Comparison of ENCODE assay signal across 8 cellular contexts in the genomic region with DNA sequence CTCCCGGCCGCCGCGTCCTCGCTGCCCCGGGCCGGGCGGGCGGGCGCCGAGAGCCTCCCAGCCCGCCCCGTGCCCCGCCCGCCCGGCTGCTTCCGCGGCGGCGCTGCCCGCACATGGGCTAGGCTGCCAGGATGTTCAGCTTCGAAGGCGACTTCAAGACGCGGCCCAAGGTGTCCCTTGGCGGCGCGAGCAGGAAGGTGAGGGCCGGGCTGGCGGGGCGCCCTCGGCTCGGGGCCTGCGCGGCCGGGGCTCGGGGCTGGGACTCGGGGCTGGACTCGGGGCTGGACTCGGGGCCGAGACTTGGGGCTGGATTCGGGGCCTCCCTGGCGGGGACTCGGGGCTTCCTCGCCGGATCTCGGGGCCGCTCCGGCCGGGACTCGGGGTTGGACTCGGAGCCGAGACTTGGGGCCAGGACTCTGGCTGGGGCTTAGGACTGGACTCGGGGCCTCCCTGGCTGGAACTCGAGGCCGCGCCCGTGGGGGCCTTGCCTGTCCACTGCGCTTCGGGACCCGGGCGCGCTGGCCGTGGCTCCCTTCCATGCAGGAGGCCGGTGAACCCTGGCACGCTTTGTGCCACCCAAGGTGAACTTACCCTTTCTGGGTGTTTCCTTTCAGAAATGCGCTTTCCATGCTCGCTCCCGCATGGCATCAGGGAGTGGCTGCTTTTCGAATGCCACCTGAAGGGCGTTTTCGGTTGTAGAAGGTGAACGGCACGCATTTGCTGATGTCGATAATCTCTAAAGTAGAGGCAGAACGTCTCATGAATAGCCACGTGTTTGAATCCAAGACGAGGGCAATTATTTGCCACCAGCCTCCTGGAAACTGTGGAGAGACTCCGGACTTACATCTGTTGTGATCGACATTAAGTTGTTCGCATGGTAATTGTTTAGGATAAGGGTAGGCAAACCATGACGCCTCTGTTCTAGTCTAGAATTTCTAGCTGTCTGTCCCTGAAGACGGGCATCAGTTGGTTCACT. TPM values are rescaled to one million over a fixed set of nuclear protein-coding genes. Genes with fewer than 3 reads are reported as not detected.
DNase-seq lines count a peak whose midpoint lies in the region; ATAC-seq lines count a peak whose summit lies in the region.

No MANE protein-coding gene starts in this region.

- peak overlapping the region; percentile 30 to 93 (median 65) for H3K27ac Mint-ChIP-seq in naive B cell
- peak overlapping the region; percentile 89 to 95 for H3K27ac Mint-ChIP-seq in stimulated activated naive CD8-positive, alpha-beta T cell treated with anti-CD3 and anti-CD28 coated beads, Interleukin-15, amount 100 ng/mL, for 72 hours

- H3K27me3 ChIP-seq in HUES6 (ENCODE audit: control insufficient read depth, insufficient read depth, low read length) (no peaks in the 10 kb centered on the region), endocrine pancreas (ENCODE audit: control insufficient read depth, insufficient read depth, low read length) (no peaks in the 10 kb centered on the region)

- H3K36me3 ChIP-seq in HUES6 (ENCODE audit: control insufficient read depth, insufficient read depth, low read length) (peaks cover 34% of the 10 kb centered on the region), endocrine pancreas (ENCODE audit: control insufficient read depth, insufficient read depth, low read length) (no peaks in the 10 kb centered on the region)

- H3K9me3 ChIP-seq in HUES6 (ENCODE audit: control insufficient read depth, insufficient read depth, low read depth, low read length) = no peaks in the 10 kb centered on the region
- no peaks in the 10 kb centered on the region for H3K9me3 ChIP-seq in endocrine pancreas (ENCODE audit: control insufficient read depth, low read length)

- peaks cover 0 to 9% of the 10 kb centered on the region in 2 donors for H3K36me3 Mint-ChIP-seq in naive B cell

- H3K27ac ChIP-seq in HUES6 (ENCODE audit: low read depth, low read length) = peak overlapping the region; percentile 86

- DNase-seq in CD1c-positive myeloid dendritic cell (ENCODE audit: extremely low spot score) (peak; percentile 79), naive B cell (no peak), GOT3 (lab: John Stamatoyannopoulos, UW) (no peak)
- DNase-seq in activated CD4-positive, alpha-beta T cell treated with anti-CD3 and anti-CD28 coated beads, Interleukin-2, amount 50 U/mL, for 1 hour = peak; percentile 55
- no peak for DNase-seq in stimulated activated naive CD8-positive, alpha-beta T cell treated with anti-CD3 and anti-CD28 coated beads, Interleukin-15, amount 100 ng/mL, for 72 hours

- ATAC-seq in GM21367 (IDR thresholded peaks at IDR 0.05; ENCODE audit: unreplicated experiment) = peak; percentile 48
- peak; percentile 67 to 71 for ATAC-seq in naive B cell (ENCODE audit: low read depth in 2 of 2)
- peak; percentile 76 for ATAC-seq in stimulated activated naive CD8-positive, alpha-beta T cell treated with anti-CD3 and anti-CD28 coated beads, Interleukin-15, amount 100 ng/mL, for 72 hours

- H3K4me3 ChIP-seq in HUES6 (ENCODE audit: low read depth, low read length) (peak overlapping the region; percentile 81), endocrine pancreas (ENCODE audit: control insufficient read depth, insufficient read depth, low read length) (peak overlapping the region; percentile 77)

- no peaks in the 10 kb centered on the region for H3K27me3 Mint-ChIP-seq in naive B cell
- no peaks in the 10 kb centered on the region for H3K27me3 Mint-ChIP-seq in stimulated activated naive CD8-positive, alpha-beta T cell treated with anti-CD3 and anti-CD28 coated beads, Interleukin-15, amount 100 ng/mL, for 72 hours

- H3K9ac ChIP-seq in HUES6 (ENCODE audit: low read length) (peak overlapping the region; percentile 92), endocrine pancreas (ENCODE audit: control insufficient read depth, insufficient read depth, low read length) (peak overlapping the region; percentile 75)

- peak overlapping the region; percentile 55 to 91 (median 78) for H3K4me3 Mint-ChIP-seq in naive B cell
- H3K4me3 Mint-ChIP-seq in stimulated activated naive CD8-positive, alpha-beta T cell treated with anti-CD3 and anti-CD28 coated beads, Interleukin-15, amount 100 ng/mL, for 72 hours = peak overlapping the region; percentile 73 to 87

- peaks cover 43 to 49% (median 48%) of the 10 kb centered on the region in 3 donors for H3K4me1 Mint-ChIP-seq in naive B cell
- H3K4me1 Mint-ChIP-seq in stimulated activated naive CD8-positive, alpha-beta T cell treated with anti-CD3 and anti-CD28 coated beads, Interleukin-15, amount 100 ng/mL, for 72 hours = peaks cover 53% of the 10 kb centered on the region

- no peaks in the 10 kb centered on the region for H3K9me3 Mint-ChIP-seq in naive B cell
- no peaks in the 10 kb centered on the region for H3K9me3 Mint-ChIP-seq in stimulated activated naive CD8-positive, alpha-beta T cell treated with anti-CD3 and anti-CD28 coated beads, Interleukin-15, amount 100 ng/mL, for 72 hours

- H3K4me1 ChIP-seq in HUES6 (ENCODE audit: control insufficient read depth, insufficient read depth, low read length) = peaks cover 20% of the 10 kb centered on the region
- peaks cover 11% of the 10 kb centered on the region for H3K4me1 ChIP-seq in endocrine pancreas (ENCODE audit: control insufficient read depth, insufficient read depth, low read length)

RNA-seq across cellular contexts. Expression of a gene that starts 0.7 kb away (rescaled TPM):
- polyA plus RNA-seq in naive B cell (ENCODE audit: low read depth in 6 of 6) = 10 to 100 TPM; 16.2 to 22.0 (median 17.5) TPM

Comparison
In these comparisons a context has a peak if more than half of its experiments do, and no peak if none do; other contexts are left out.
1. DNase-seq: peak in CD1c-positive myeloid dendritic cell (single experiment) and activated CD4-positive, alpha-beta T cell treated with anti-CD3 and anti-CD28 coated beads, Interleukin-2, amount 50 U/mL, for 1 hour (single experiment); none in naive B cell (single experiment), stimulated activated naive CD8-positive, alpha-beta T cell treated with anti-CD3 and anti-CD28 coated beads, Interleukin-15, amount 100 ng/mL, for 72 hours (0 of 2) and GOT3 (single experiment).
2. Peak in every context shown above with its lines, with median percentiles within 50 percentile points of each other: ATAC-seq.